ENCODE assay signal across 16 cellular contexts in genomic region chr14:50846171-50846880, GRCh38. TPM values are rescaled to one million over a fixed set of nuclear protein-coding genes. Genes with fewer than 3 reads are reported as not detected.
DNase-seq lines count a peak whose midpoint lies in the region; ATAC-seq and TF ChIP-seq lines count a peak whose summit lies in the region.
"Had no signal": no experiment of that assay in that cellular context is flagged by ENCODE, and none has a peak within 500 bp of the region (broad histone marks: within the 10 kb centered on the region; RNA-seq: fewer than 3 reads in every experiment).

No MANE protein-coding gene starts in this region.

- peaks cover 31% of the 10 kb centered on the region for H3K4me1 Mint-ChIP-seq in chondrocyte (ENCODE audit: low read depth)
- H3K4me1 Mint-ChIP-seq: activated CD4-positive, alpha-beta T cell treated with anti-CD3 and anti-CD28 coated beads for 36 hours had no signal

- peak; percentile 85 for DNase-seq in AG10803 (ENCODE audit: low read depth)
- DNase-seq in NCI-H226, result peak; percentile 87
- DNase-seq in chondrocyte (ENCODE audit: low spot score), result no peak
- peak; percentile 67 for DNase-seq in myocyte (ENCODE audit: low read depth)
- DNase-seq in activated T-cell treated with anti-CD3 and anti-CD28 coated beads, Interleukin-2, amount 50 U/mL, for 1 hour, result no peak
- DNase-seq: activated CD4-positive, alpha-beta T cell treated with anti-CD3 and anti-CD28 coated beads for 36 hours; activated T-cell treated with anti-CD3 and anti-CD28 coated beads, Interleukin-2, amount 50 U/mL, for 48 hours; effector memory CD8-positive, alpha-beta T cell; GOT3; nucleus accumbens; stimulated activated CD4-positive, alpha-beta T cell treated with anti-CD3 and anti-CD28 coated beads, Interleukin-1b, Interleukin-23, amount 100 ng/mL, for 48 hours had no signal

- H3K4me3 Mint-ChIP-seq in chondrocyte (ENCODE audit: unreplicated experiment), result no peak overlapping the region
- H3K4me3 Mint-ChIP-seq: activated CD4-positive, alpha-beta T cell treated with anti-CD3 and anti-CD28 coated beads for 36 hours; effector memory CD8-positive, alpha-beta T cell had no signal

- ATAC-seq in activated CD4-positive, CD25-positive, alpha-beta regulatory T cell treated with anti-CD3 and anti-CD28 coated beads, Interleukin-2, amount 50 U/mL, for 24 hours, result no peak
- ATAC-seq in GM19467 (IDR thresholded peaks at IDR 0.05; ENCODE audit: unreplicated experiment) (no peak), GM18867 (IDR thresholded peaks at IDR 0.05; ENCODE audit: unreplicated experiment) (no peak)
- ATAC-seq: activated CD4-positive, alpha-beta T cell treated with anti-CD3 and anti-CD28 coated beads for 36 hours; effector memory CD8-positive, alpha-beta T cell had no signal

- no peaks in the 10 kb centered on the region for H3K27me3 Mint-ChIP-seq in chondrocyte (ENCODE audit: low read depth)
- H3K27me3 Mint-ChIP-seq: activated CD4-positive, alpha-beta T cell treated with anti-CD3 and anti-CD28 coated beads for 36 hours; effector memory CD8-positive, alpha-beta T cell had no signal

- H3K36me3 Mint-ChIP-seq in chondrocyte (ENCODE audit: low read depth), result no peaks in the 10 kb centered on the region

- TF ChIP-seq CTCF in AG10803 (conservative IDR thresholded peaks at IDR 0.05; ENCODE audit: low read length) (no peak), chondrocyte (IDR thresholded peaks at IDR 0.05) (no peak)

- no peaks in the 10 kb centered on the region for H3K9me3 Mint-ChIP-seq in chondrocyte (ENCODE audit: low read depth)
- H3K9me3 Mint-ChIP-seq: effector memory CD8-positive, alpha-beta T cell had no signal

- peak overlapping the region; percentile 94 for H3K27ac Mint-ChIP-seq in chondrocyte (ENCODE audit: unreplicated experiment)
- H3K27ac Mint-ChIP-seq: activated CD4-positive, alpha-beta T cell treated with anti-CD3 and anti-CD28 coated beads for 36 hours; effector memory CD8-positive, alpha-beta T cell had no signal

- no peak overlapping the region for H3K4me3 ChIP-seq in AG10803 (ENCODE audit: low read length)
- H3K4me3 ChIP-seq: BLaER1, lung had no signal

RNA-seq across cellular contexts. Expression of gene NIN, which starts 15.4 kb away (rescaled TPM):
- 43.5 to 46.9 TPM (median 45.0 TPM) in 3 replicates for total RNA-seq in chondrocyte
- total RNA-seq in myocyte, result 24.1 and 43.3 TPM in 2 replicates
- polyA plus RNA-seq in myocyte (2012), result 16.4 TPM

RNA-seq across cellular contexts. Expression of gene ABHD12B, which starts 25.5 kb away (rescaled TPM):
- not detected in 3 replicates for total RNA-seq in chondrocyte
- total RNA-seq in myocyte, result not detected in 2 replicates
- polyA plus RNA-seq in myocyte (2012), result 0.68 TPM
- total RNA-seq: activated CD4-positive, alpha-beta T cell treated with anti-CD3 and anti-CD28 coated beads for 36 hours had no signal

Comparison
In these comparisons a context has a peak if more than half of its experiments do, and no peak if none do; other contexts are left out.
1. DNase-seq: peak in AG10803 (single experiment), NCI-H226 (single experiment) and myocyte (single experiment); none in chondrocyte (single experiment) and activated T-cell treated with anti-CD3 and anti-CD28 coated beads, Interleukin-2, amount 50 U/mL, for 1 hour (single experiment).